ENCODE assay signal across 7 cellular contexts in the genomic region with DNA sequence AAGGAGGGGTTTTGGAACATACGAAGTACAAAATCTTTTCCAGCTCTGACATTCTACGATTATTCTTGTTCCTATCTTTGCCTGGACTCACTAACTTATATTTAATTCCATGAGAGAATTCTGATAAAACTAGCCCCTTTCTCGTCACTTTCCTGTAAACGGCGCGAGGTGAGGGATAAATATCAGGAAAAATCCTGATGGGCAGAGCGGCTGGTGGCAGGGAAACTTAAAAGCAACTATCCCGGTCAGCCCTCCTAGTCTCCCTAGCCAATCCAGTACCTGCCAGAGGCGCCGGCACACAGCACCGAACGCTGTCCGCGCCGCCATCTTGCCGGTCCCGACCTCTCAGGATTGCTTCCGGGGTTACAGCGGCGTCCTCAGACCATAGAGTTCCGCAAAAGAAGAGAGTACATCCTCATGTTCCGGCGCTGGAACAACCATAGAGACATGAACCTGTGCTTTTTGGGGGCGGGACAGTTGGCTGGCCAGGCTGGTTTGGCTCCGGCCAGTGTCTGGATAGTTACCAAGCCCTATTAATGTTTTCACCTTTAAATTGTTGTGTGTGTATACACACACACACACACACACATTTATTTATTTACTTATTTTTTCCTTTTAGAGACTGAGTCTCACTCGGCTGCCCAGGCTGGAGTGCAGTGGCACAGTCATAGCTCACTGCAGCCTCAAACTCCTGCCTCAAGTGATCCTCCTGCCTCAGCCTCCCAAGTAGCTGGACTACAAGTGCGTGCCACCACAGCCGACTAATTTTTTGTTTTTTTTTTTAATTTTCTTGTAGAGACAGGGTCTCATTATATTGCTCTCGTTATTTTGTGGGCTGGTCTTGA.
DNase-seq lines count a peak whose midpoint lies in the region; ATAC-seq lines count a peak whose summit lies in the region.

A gene (minus strand): TSS at position 339 of the 845 bp plus-strand sequence. CDS start 12 bp downstream, at position 327.

- ATAC-seq in GM18508 (IDR thresholded peaks at IDR 0.05; ENCODE audit: insufficient read depth, unreplicated experiment) (peak; percentile 70), HG03025 (IDR thresholded peaks at IDR 0.05; ENCODE audit: low FRiP score, unreplicated experiment) (peak; percentile 81)

- peak; percentile 93 to 96 for DNase-seq in NCI-H2081 (lab: John Stamatoyannopoulos, UW)
- peak; percentile 88 for DNase-seq in T1000 (lab: John Stamatoyannopoulos, UW)
- DNase-seq in astrocyte of the hippocampus (ENCODE audit: low read depth, low spot score): peak; percentile 96
- DNase-seq in hippocampal formation (lab: John Stamatoyannopoulos, UW): peak; percentile 88 to 93
- peak; percentile 94 for DNase-seq in retina

Comparison
In these comparisons a context has a peak if more than half of its experiments do, and no peak if none do; other contexts are left out.
1. Peak in every context shown above with its lines: DNase-seq and ATAC-seq.